11 cellular contexts compared by ENCODE assay signal in the genomic region with DNA sequence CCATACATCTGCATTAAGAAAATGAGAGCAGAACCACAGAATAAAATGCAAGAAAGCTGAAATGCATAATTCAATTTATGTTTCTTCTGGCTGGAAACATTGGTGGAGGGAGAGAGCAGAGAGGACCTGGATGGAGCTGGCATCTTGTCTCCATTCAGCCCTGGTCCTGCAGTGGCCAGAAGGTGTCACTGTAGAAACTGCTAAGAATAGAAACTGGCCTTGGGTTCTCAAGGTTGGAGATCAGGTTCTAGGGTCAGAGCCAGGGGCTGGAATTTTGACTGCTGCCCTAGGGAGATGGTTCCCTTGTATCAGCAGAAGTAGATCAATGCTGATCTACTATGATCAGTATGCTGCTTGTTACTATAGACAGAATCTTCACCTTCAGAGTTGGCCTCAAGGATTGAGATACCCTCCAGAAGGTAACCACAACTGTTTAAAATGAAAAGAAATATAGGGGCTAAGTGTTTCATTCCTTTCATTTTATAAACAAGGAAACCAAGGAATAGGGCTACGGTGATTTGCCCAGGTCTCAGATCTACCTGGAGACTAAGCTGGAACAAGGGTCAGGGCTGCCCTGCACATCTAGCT. TPM values are rescaled to one million over a fixed set of nuclear protein-coding genes. Genes with fewer than 3 reads are reported as not detected.
A peak's percentile ranks its signal among the peaks of the same experiment; 100 is the strongest.
DNase-seq lines count a peak whose midpoint lies in the region; ATAC-seq and TF ChIP-seq lines count a peak whose summit lies in the region.
"Had no signal": no experiment of that assay in that cellular context is flagged by ENCODE, and none has a peak within 500 bp of the region (broad histone marks: within the 10 kb centered on the region; RNA-seq: fewer than 3 reads in every experiment).

No MANE protein-coding gene starts in this region.

- no peaks in the 10 kb centered on the region for H3K9me3 Mint-ChIP-seq in activated CD4-positive, alpha-beta memory T cell treated with anti-CD3 and anti-CD28 coated beads for 36 hours
- H3K9me3 Mint-ChIP-seq in activated CD4-positive, alpha-beta memory T cell treated with anti-CD3 and anti-CD28 coated beads, Interleukin-2, amount 10 ng/mL, durations not matched to agents 7 days and 5 days = no peaks in the 10 kb centered on the region
- no peaks in the 10 kb centered on the region for H3K9me3 Mint-ChIP-seq in stimulated activated naive CD8-positive, alpha-beta T cell treated with anti-CD3 and anti-CD28 coated beads, Interleukin-15, amount 100 ng/mL, for 72 hours

- POLR2A ChIA-PET in activated CD4-positive, alpha-beta memory T cell treated with anti-CD3 and anti-CD28 coated beads for 36 hours (lab: Charles Lee) = no interaction called here
- POLR2A ChIA-PET in activated CD4-positive, alpha-beta memory T cell treated with anti-CD3 and anti-CD28 coated beads, Interleukin-2, amount 10 ng/mL, durations not matched to agents 7 days and 5 days (lab: Charles Lee) = no interaction called here

- H3K27ac Mint-ChIP-seq in activated CD4-positive, alpha-beta memory T cell treated with anti-CD3 and anti-CD28 coated beads for 36 hours = no peak overlapping the region
- H3K27ac Mint-ChIP-seq in activated CD4-positive, alpha-beta memory T cell treated with anti-CD3 and anti-CD28 coated beads, Interleukin-2, amount 10 ng/mL, durations not matched to agents 7 days and 5 days = no peak overlapping the region
- H3K27ac Mint-ChIP-seq in stimulated activated naive CD8-positive, alpha-beta T cell treated with anti-CD3 and anti-CD28 coated beads, Interleukin-15, amount 100 ng/mL, for 72 hours = peak overlapping the region in 1 of 2 donors; percentile 44

- peaks cover 26% of the 10 kb centered on the region for H3K4me1 Mint-ChIP-seq in activated CD4-positive, alpha-beta memory T cell treated with anti-CD3 and anti-CD28 coated beads for 36 hours (ENCODE audit: low read depth)
- H3K4me1 Mint-ChIP-seq in activated CD4-positive, alpha-beta memory T cell treated with anti-CD3 and anti-CD28 coated beads, Interleukin-2, amount 10 ng/mL, durations not matched to agents 7 days and 5 days = peaks cover 19% of the 10 kb centered on the region
- H3K4me1 Mint-ChIP-seq in stimulated activated naive CD8-positive, alpha-beta T cell treated with anti-CD3 and anti-CD28 coated beads, Interleukin-15, amount 100 ng/mL, for 72 hours = peaks cover 57% of the 10 kb centered on the region

- peak; percentile 40 for DNase-seq in activated CD4-positive, alpha-beta memory T cell treated with anti-CD3 and anti-CD28 coated beads for 36 hours
- DNase-seq in activated CD4-positive, alpha-beta memory T cell treated with anti-CD3 and anti-CD28 coated beads, Interleukin-2, amount 10 ng/mL, durations not matched to agents 7 days and 5 days = no peak
- DNase-seq in RPMI7951 (ENCODE audit: low read depth) (peak; percentile 6), fibroblast of pulmonary artery (ENCODE audit: low read depth) (peak; percentile 53), cerebellar nuclear complex (lab: John Stamatoyannopoulos, UW) (no peak)
- no peak for DNase-seq in stimulated activated naive CD8-positive, alpha-beta T cell treated with anti-CD3 and anti-CD28 coated beads, Interleukin-15, amount 100 ng/mL, for 72 hours
- no peak for DNase-seq in stimulated activated CD4-positive, alpha-beta T cell treated with anti-CD3 and anti-CD28 coated beads, Interleukin-4, amount 100 ng/mL, for 4 hours
- DNase-seq: NK-92 treated with Interleukin-12 subunit alpha and Interleukin-12 subunit beta, amount 100 ng/mL, for 24 hours; stimulated activated CD4-positive, alpha-beta T cell treated with anti-CD3 and anti-CD28 coated beads, Interleukin-2, amount 100 ng/mL, for 48 hours had no signal

- ATAC-seq in stimulated activated naive CD8-positive, alpha-beta T cell treated with anti-CD3 and anti-CD28 coated beads, Interleukin-15, amount 100 ng/mL, for 72 hours = peak; percentile 63
- no peak for ATAC-seq in HG02798 (IDR thresholded peaks at IDR 0.05; ENCODE audit: poor library complexity, unreplicated experiment)

- TF ChIP-seq CTCF in fibroblast of pulmonary artery (IDR thresholded peaks at IDR 0.05; ENCODE audit: low read length, missing control alignments) = peak; percentile 83

- no peak overlapping the region for H3K4me3 ChIP-seq in fibroblast of pulmonary artery (replicated peaks; ENCODE audit: low read depth, low read length)

- intact Hi-C loops in activated CD4-positive, alpha-beta memory T cell treated with anti-CD3 and anti-CD28 coated beads for 36 hours (cut with micrococcal nuclease) = no loop called here

- no peak overlapping the region for H3K4me3 Mint-ChIP-seq in activated CD4-positive, alpha-beta memory T cell treated with anti-CD3 and anti-CD28 coated beads for 36 hours
- no peak overlapping the region for H3K4me3 Mint-ChIP-seq in activated CD4-positive, alpha-beta memory T cell treated with anti-CD3 and anti-CD28 coated beads, Interleukin-2, amount 10 ng/mL, durations not matched to agents 7 days and 5 days
- H3K4me3 Mint-ChIP-seq in stimulated activated naive CD8-positive, alpha-beta T cell treated with anti-CD3 and anti-CD28 coated beads, Interleukin-15, amount 100 ng/mL, for 72 hours = no peak overlapping the region

- no peaks in the 10 kb centered on the region for H3K27me3 Mint-ChIP-seq in activated CD4-positive, alpha-beta memory T cell treated with anti-CD3 and anti-CD28 coated beads for 36 hours
- peaks cover 2% of the 10 kb centered on the region for H3K27me3 Mint-ChIP-seq in activated CD4-positive, alpha-beta memory T cell treated with anti-CD3 and anti-CD28 coated beads, Interleukin-2, amount 10 ng/mL, durations not matched to agents 7 days and 5 days
- H3K27me3 Mint-ChIP-seq in stimulated activated naive CD8-positive, alpha-beta T cell treated with anti-CD3 and anti-CD28 coated beads, Interleukin-15, amount 100 ng/mL, for 72 hours = no peaks in the 10 kb centered on the region

- CTCF ChIA-PET in activated CD4-positive, alpha-beta memory T cell treated with anti-CD3 and anti-CD28 coated beads for 36 hours (lab: Charles Lee) = interaction anchor here (0.6 kb wide), 1 partner anchor 658 kb away, joined by 3 read pairs; no protein-coding TSS in a partner anchor
- CTCF ChIA-PET in activated CD4-positive, alpha-beta memory T cell treated with anti-CD3 and anti-CD28 coated beads, Interleukin-2, amount 10 ng/mL, durations not matched to agents 7 days and 5 days (lab: Charles Lee) = interaction anchor here (1.2 to 3.2 kb wide), 3 partner anchors 9 to 402 kb away, joined by 3 to 8 read pairs (median 6); no protein-coding TSS in a partner anchor

- H3K36me3 Mint-ChIP-seq in activated CD4-positive, alpha-beta memory T cell treated with anti-CD3 and anti-CD28 coated beads for 36 hours = peaks cover under 1% of the 10 kb centered on the region
- no peaks in the 10 kb centered on the region for H3K36me3 Mint-ChIP-seq in activated CD4-positive, alpha-beta memory T cell treated with anti-CD3 and anti-CD28 coated beads, Interleukin-2, amount 10 ng/mL, durations not matched to agents 7 days and 5 days (ENCODE audit: low read depth)

RNA-seq across cellular contexts. Expression of gene TAS2R41, which starts 13.1 kb away (rescaled TPM):
- total RNA-seq in activated CD4-positive, alpha-beta memory T cell treated with anti-CD3 and anti-CD28 coated beads for 36 hours = not detected
- total RNA-seq in activated CD4-positive, alpha-beta memory T cell treated with anti-CD3 and anti-CD28 coated beads, Interleukin-2, amount 10 ng/mL, durations not matched to agents 7 days and 5 days = not detected
- total RNA-seq in RPMI7951 (2014; rRNA removed; shearing (Covaris generic)) = not detected in 2 replicates
- total RNA-seq: dermis microvascular lymphatic vessel endothelial cell had no signal

RNA-seq across cellular contexts. Expression of gene TAS2R60, which starts 47.6 kb away (rescaled TPM):
- not detected for total RNA-seq in activated CD4-positive, alpha-beta memory T cell treated with anti-CD3 and anti-CD28 coated beads for 36 hours
- not detected for total RNA-seq in activated CD4-positive, alpha-beta memory T cell treated with anti-CD3 and anti-CD28 coated beads, Interleukin-2, amount 10 ng/mL, durations not matched to agents 7 days and 5 days
- not detected in 2 replicates for total RNA-seq in RPMI7951 (2014; rRNA removed; shearing (Covaris generic))
- total RNA-seq: dermis microvascular lymphatic vessel endothelial cell had no signal

Comparison
In these comparisons a context has a peak if more than half of its experiments do, and no peak if none do; other contexts are left out.
1. DNase-seq: peak in activated CD4-positive, alpha-beta memory T cell treated with anti-CD3 and anti-CD28 coated beads for 36 hours (single experiment), RPMI7951 (single experiment) and fibroblast of pulmonary artery (single experiment); none in activated CD4-positive, alpha-beta memory T cell treated with anti-CD3 and anti-CD28 coated beads, Interleukin-2, amount 10 ng/mL, durations not matched to agents 7 days and 5 days (single experiment), stimulated activated naive CD8-positive, alpha-beta T cell treated with anti-CD3 and anti-CD28 coated beads, Interleukin-15, amount 100 ng/mL, for 72 hours (0 of 2), stimulated activated CD4-positive, alpha-beta T cell treated with anti-CD3 and anti-CD28 coated beads, Interleukin-4, amount 100 ng/mL, for 4 hours (0 of 2) and cerebellar nuclear complex (0 of 2).